ENCODE assay signal across 7 cellular contexts in genomic region chr1:164652966-164653365, GRCh38.
DNase-seq lines count a peak whose midpoint lies in the region; ATAC-seq, FAIRE-seq and TF ChIP-seq lines count a peak whose summit lies in the region.
"Not testable (repeated sequence)": the region's sequence is repeated elsewhere in the genome, so short reads cannot be mapped to it uniquely, and the experiment has no call there.

No MANE protein-coding gene starts in this region.

- in situ Hi-C loops in gastrocnemius medialis (cut with MboI; ENCODE audit: low sequenced_read_pairs in 4 of 4), result not testable (repeated sequence)

- H3K27me3 ChIP-seq in colonic mucosa, hepatocyte, gastrocnemius medialis, stomach, uterus: not testable (repeated sequence)

- TF ChIP-seq EP300 in A549 (IDR thresholded peaks at IDR 0.05); stomach (IDR thresholded peaks at IDR 0.05): not testable (repeated sequence)

- not testable (repeated sequence) for H4K20me1 ChIP-seq in hepatocyte (ENCODE audit: insufficient read depth, poor library complexity, severe bottlenecking)

- TF ChIP-seq RAD21 in A549 (conservative IDR thresholded peaks at IDR 0.05 in 1 of 2, IDR thresholded peaks at IDR 0.05 in 1 of 2), result not testable (repeated sequence)

- H3K9ac ChIP-seq in colonic mucosa (ENCODE audit: low read depth in 2 of 2, low read length in 2 of 2), result not testable (repeated sequence)

- H3K4me3 ChIP-seq in A549, colonic mucosa, hepatocyte, mucosa of descending colon, gastrocnemius medialis, stomach, uterus: not testable (repeated sequence)

- CTCF ChIA-PET in A549 (lab: Yijun Ruan, JAX), result interaction anchor here (0.6 to 1.5 kb wide), 2 partner anchors 65 to 134 kb away, joined by 4 read pairs; no protein-coding TSS in a partner anchor

- not testable (repeated sequence) for TF ChIP-seq CTCF in A549 (IDR thresholded peaks at IDR 0.05); colonic mucosa (IDR thresholded peaks at IDR 0.05); hepatocyte (IDR thresholded peaks at IDR 0.05; ENCODE audit: poor library complexity); mucosa of descending colon (IDR thresholded peaks at IDR 0.05); gastrocnemius medialis (IDR thresholded peaks at IDR 0.05 in 4 of 5, conservative IDR thresholded peaks at IDR 0.05 in 1 of 5); stomach (IDR thresholded peaks at IDR 0.05); uterus (IDR thresholded peaks at IDR 0.05)

- not testable (repeated sequence) for H3K9me2 ChIP-seq in hepatocyte (replicated peaks; ENCODE audit: insufficient read depth)

- peak overlapping the region; percentile 15 to 68; a peak in 5 of 6 replicates for H3K27ac ChIP-seq in A549
- H3K27ac ChIP-seq in colonic mucosa, result peak overlapping the region; percentile 34
- H3K27ac ChIP-seq in hepatocyte, result peak overlapping the region; percentile 87
- H3K27ac ChIP-seq in gastrocnemius medialis, result peak overlapping the region in 3 of 4 donors; percentile 65 to 89 (median 73)
- peak overlapping the region in 3 of 5 donors; percentile 26 to 81 (median 54) for H3K27ac ChIP-seq in stomach
- peak overlapping the region; percentile 83 to 89 for H3K27ac ChIP-seq in uterus

- not testable (repeated sequence) for H3K9me3 ChIP-seq in A549; colonic mucosa; hepatocyte (ENCODE audit: low read depth); mucosa of descending colon; gastrocnemius medialis; stomach; uterus

- H3K36me3 ChIP-seq in colonic mucosa; hepatocyte (replicated peaks; ENCODE audit: insufficient read depth, low read depth); mucosa of descending colon (ENCODE audit: low read depth); gastrocnemius medialis; stomach; uterus: not testable (repeated sequence)

- not testable (repeated sequence) for TF ChIP-seq POLR2A in A549 (IDR thresholded peaks at IDR 0.05; ENCODE audit: low read length); gastrocnemius medialis (IDR thresholded peaks at IDR 0.05); stomach (IDR thresholded peaks at IDR 0.05); uterus (IDR thresholded peaks at IDR 0.05)

- POLR2A ChIA-PET in A549 (lab: Yijun Ruan, JAX), result not testable (repeated sequence)

- H2AFZ ChIP-seq in hepatocyte, result not testable (repeated sequence)

- ATAC-seq in A549, gastrocnemius medialis: not testable (repeated sequence)
- peak; percentile 36 for ATAC-seq in mucosa of descending colon

- WGBS in A549 (ENCODE audit: missing lambda C conversion rate), result 58% methylated on average over 6 of the region's 6 CpGs
- 78% methylated on average over 6 of the region's 6 CpGs for whole genome bisulfite sequencing in hepatocyte (ENCODE audit: low lambda C conversion rate, missing lambda C conversion rate)
- 52 to 78% (median 60%) methylated on average over 6 of the region's 6 CpGs for WGBS in stomach, 5 donors

- H3K4me1 ChIP-seq in A549 (peaks cover 85% of the 10 kb centered on the region), hepatocyte (ENCODE audit: insufficient read depth) (peaks cover 32% of the 10 kb centered on the region), mucosa of descending colon (ENCODE audit: low read depth) (peaks cover 36% of the 10 kb centered on the region), gastrocnemius medialis (peaks cover 44% of the 10 kb centered on the region in 2 donors), stomach (peaks cover 16 to 89% (median 63%) of the 10 kb centered on the region in 4 donors), uterus (peaks cover 10 to 19% of the 10 kb centered on the region in 2 donors)
- not testable (repeated sequence) for H3K4me1 ChIP-seq in colonic mucosa

- not testable (repeated sequence) for DNase-seq in A549 (ENCODE audit: low read depth in 1 of 2, low spot score in 1 of 2); hepatocyte (ENCODE audit: low spot score); gastrocnemius medialis; stomach; uterus
- DNase-seq in colonic mucosa, result peak; percentile 57
- peak in 2 of 3 donors; percentile 49 to 51 for DNase-seq in mucosa of descending colon

- not testable (repeated sequence) for H3K4me2 ChIP-seq in A549, hepatocyte

- peaks cover 64% of the 10 kb centered on the region for H3K79me2 ChIP-seq in hepatocyte

- intact Hi-C loops in colonic mucosa (cut with DNase I); mucosa of descending colon (cut with DNase I, micrococcal nuclease); gastrocnemius medialis (cut with DNase I; ENCODE audit: low total_unique reads); stomach (cut with DNase I; ENCODE audit: low total_unique reads); uterus (cut with DNase I; ENCODE audit: low total_unique reads): not testable (repeated sequence)

- FAIRE-seq in A549 (lab: Jason Lieb, UNC), result not testable (repeated sequence)

Comparison
In these comparisons a context has a peak if more than half of its experiments do, and no peak if none do; other contexts are left out.
1. H3K27ac ChIP-seq: peak in every context shown above with its lines; median percentile 87 in hepatocyte; 86 in uterus; 73 in gastrocnemius medialis; 54 in stomach; 42 in A549; 34 in colonic mucosa.